Comparison of ENCODE assay signal across 10 cellular contexts in genomic region chr18:13610517-13610916, GRCh38.
A peak's percentile ranks its signal among the peaks of the same experiment; 100 is the strongest.
DNase-seq lines count a peak whose midpoint lies in the region; ATAC-seq and TF ChIP-seq lines count a peak whose summit lies in the region.
"Had no signal": no experiment of that assay in that cellular context is flagged by ENCODE, and none has a peak within 500 bp of the region (broad histone marks: within the 10 kb centered on the region; RNA-seq: fewer than 3 reads in every experiment).

No MANE protein-coding gene starts in this region.

- no peak for ATAC-seq in GM21423 (IDR thresholded peaks at IDR 0.05; ENCODE audit: unreplicated experiment)

- H4K20me1 ChIP-seq in osteoblast (ENCODE audit: insufficient read depth, low read length), result no peaks in the 10 kb centered on the region

- peak overlapping the region; percentile 70 for H3K4me3 ChIP-seq in osteoblast (ENCODE audit: insufficient read depth, low read length)

- H3K4me3 Mint-ChIP-seq in HFFc6, result peak overlapping the region; percentile 74; the same call in 1 of the 2 replicates
- H3K4me3 Mint-ChIP-seq in brain, result peak overlapping the region; percentile 78 to 85 (median 79)

- H3K27me3 ChIP-seq in osteoblast (ENCODE audit: insufficient read depth, low read length), result peaks cover 25% of the 10 kb centered on the region

- no peak overlapping the region for H3K27ac Mint-ChIP-seq in HFFc6
- peak overlapping the region in 4 of 5 experiments; percentile 56 to 88 (median 74) for H3K27ac Mint-ChIP-seq in brain

- H3K9me3 Mint-ChIP-seq in HFFc6 (no peaks in the 10 kb centered on the region), brain (no peaks in the 10 kb centered on the region)

- no peaks in the 10 kb centered on the region for H3K36me3 ChIP-seq in osteoblast (ENCODE audit: insufficient read depth, low read length)
- H3K36me3 ChIP-seq: brain microvascular endothelial cell had no signal

- TF ChIP-seq CTCF in HFFc6 (IDR thresholded peaks at IDR 0.05) (no peak), brain (conservative IDR thresholded peaks at IDR 0.05) (no peak), osteoblast (IDR thresholded peaks at IDR 0.05; ENCODE audit: extremely low read depth, low read depth, low read length) (no peak), RWPE1 (conservative IDR thresholded peaks at IDR 0.05; ENCODE audit: low read depth) (no peak)

- H3K4me2 ChIP-seq in osteoblast (ENCODE audit: insufficient read depth, low read length), result peak overlapping the region; percentile 94

- POLR2A ChIA-PET in RWPE1 (lab: Yijun Ruan, JAX; ENCODE audit: low non-redundant PET), result no interaction called here

- H3K27ac ChIP-seq in osteoblast (ENCODE audit: low read depth, low read length) (peak overlapping the region; percentile 23), RWPE1 (no peak overlapping the region)
- H3K27ac ChIP-seq: brain microvascular endothelial cell had no signal

- H3K4me1 ChIP-seq in osteoblast (ENCODE audit: insufficient read depth, low read length), result peaks cover 14% of the 10 kb centered on the region

- H3K4me1 Mint-ChIP-seq in HFFc6 (ENCODE audit: low read depth) (peaks cover 17% of the 10 kb centered on the region), brain (peaks cover 35% of the 10 kb centered on the region)

- H3K36me3 Mint-ChIP-seq in HFFc6 (ENCODE audit: low read depth), result no peaks in the 10 kb centered on the region
- no peaks in the 10 kb centered on the region for H3K36me3 Mint-ChIP-seq in brain

- no peaks in the 10 kb centered on the region for H3K79me2 ChIP-seq in osteoblast (ENCODE audit: insufficient read depth, low read length)

- CTCF ChIA-PET in RWPE1 (lab: Yijun Ruan, JAX), result no interaction called here

- peaks cover 25% of the 10 kb centered on the region for H3K27me3 Mint-ChIP-seq in HFFc6 (ENCODE audit: insufficient read depth)
- peaks cover 12% of the 10 kb centered on the region for H3K27me3 Mint-ChIP-seq in brain

- no peaks in the 10 kb centered on the region for H3K9me3 ChIP-seq in osteoblast (ENCODE audit: low read depth, low read length)

- peak overlapping the region; percentile 60 for H2AFZ ChIP-seq in osteoblast (ENCODE audit: low read length)

- DNase-seq in AG20443 (ENCODE audit: low spot score), result peak; percentile 17
- DNase-seq in HFFc6, result no peak
- no peak for DNase-seq in osteoblast (ENCODE audit: insufficient read length, low spot score, missing footprints)
- no peak for DNase-seq in NCI-H1048 (lab: John Stamatoyannopoulos, UW)
- no peak for DNase-seq in putamen (ENCODE audit: low spot score)
- DNase-seq in RWPE1 (ENCODE audit: low spot score), result no peak
- DNase-seq: NCI-H345 had no signal
